Comparison of ENCODE assay signal across 1 cellular context in the genomic region with DNA sequence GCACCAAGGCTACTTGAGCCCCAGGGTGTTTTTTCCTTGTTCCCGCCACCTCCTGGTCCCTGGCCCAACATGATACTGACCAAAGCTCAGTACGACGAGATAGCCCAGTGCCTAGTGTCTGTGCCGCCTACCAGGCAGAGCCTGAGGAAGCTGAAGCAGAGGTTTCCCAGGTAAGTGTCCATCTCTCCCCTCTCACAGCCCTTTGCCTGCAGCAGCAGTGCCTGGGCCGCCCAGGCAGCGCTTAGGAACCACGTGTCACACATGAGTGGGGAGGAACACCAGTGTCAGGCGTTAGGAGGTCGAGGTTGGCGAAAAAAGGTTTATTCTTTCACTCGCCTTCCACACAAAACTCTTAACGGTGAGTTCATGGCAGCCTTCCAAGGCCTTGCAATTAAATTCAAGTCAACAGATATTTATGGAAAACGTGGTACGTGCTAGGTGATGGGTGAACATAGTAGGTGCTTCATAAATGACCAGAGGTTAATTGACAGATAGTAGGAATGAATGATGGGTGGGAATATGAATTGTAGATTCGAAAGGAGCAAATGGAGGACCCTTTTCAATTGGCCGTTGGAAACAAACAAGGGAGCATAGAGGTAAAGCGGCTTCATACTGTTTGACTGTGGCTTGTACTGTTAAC.
A peak's percentile ranks its signal among the peaks of the same experiment; 100 is the strongest.
TF ChIP-seq lines count a peak whose summit lies in the region.

No MANE protein-coding gene starts in this region.

TF ChIP-seq in K562, 482 proteins besides CTCF, POLR2A, EP300 and RAD21 (continued from another document and continues in another):
- TF ChIP-seq ARID4B (CRISPR knock-in tag; IDR thresholded peaks at IDR 0.05), result no peak; the same call in 1 of the 2 replicates
- TF ChIP-seq MEF2A (IDR thresholded peaks at IDR 0.05; ENCODE audit: control insufficient read depth, low read depth, low read length), result no peak
- TF ChIP-seq, protein P1, sequence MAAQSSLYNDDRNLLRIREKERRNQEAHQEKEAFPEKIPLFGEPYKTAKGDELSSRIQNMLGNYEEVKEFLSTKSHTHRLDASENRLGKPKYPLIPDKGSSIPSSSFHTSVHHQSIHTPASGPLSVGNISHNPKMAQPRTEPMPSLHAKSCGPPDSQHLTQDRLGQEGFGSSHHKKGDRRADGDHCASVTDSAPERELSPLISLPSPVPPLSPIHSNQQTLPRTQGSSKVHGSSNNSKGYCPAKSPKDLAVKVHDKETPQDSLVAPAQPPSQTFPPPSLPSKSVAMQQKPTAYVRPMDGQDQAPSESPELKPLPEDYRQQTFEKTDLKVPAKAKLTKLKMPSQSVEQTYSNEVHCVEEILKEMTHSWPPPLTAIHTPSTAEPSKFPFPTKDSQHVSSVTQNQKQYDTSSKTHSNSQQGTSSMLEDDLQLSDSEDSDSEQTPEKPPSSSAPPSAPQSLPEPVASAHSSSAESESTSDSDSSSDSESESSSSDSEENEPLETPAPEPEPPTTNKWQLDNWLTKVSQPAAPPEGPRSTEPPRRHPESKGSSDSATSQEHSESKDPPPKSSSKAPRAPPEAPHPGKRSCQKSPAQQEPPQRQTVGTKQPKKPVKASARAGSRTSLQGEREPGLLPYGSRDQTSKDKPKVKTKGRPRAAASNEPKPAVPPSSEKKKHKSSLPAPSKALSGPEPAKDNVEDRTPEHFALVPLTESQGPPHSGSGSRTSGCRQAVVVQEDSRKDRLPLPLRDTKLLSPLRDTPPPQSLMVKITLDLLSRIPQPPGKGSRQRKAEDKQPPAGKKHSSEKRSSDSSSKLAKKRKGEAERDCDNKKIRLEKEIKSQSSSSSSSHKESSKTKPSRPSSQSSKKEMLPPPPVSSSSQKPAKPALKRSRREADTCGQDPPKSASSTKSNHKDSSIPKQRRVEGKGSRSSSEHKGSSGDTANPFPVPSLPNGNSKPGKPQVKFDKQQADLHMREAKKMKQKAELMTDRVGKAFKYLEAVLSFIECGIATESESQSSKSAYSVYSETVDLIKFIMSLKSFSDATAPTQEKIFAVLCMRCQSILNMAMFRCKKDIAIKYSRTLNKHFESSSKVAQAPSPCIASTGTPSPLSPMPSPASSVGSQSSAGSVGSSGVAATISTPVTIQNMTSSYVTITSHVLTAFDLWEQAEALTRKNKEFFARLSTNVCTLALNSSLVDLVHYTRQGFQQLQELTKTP (IDR thresholded peaks at IDR 0.05; ENCODE audit: low read depth in 1 of 2, partially characterized antibody in 2 of 2), result no peak
- TF ChIP-seq GABPB1 (CRISPR knock-in tag; IDR thresholded peaks at IDR 0.05), result 0 out of 2 replicates have a peak, but pooled peaks have one; percentile 15
- peak; percentile 40 for TF ChIP-seq TEAD4 (IDR thresholded peaks at IDR 0.05; ENCODE audit: low read length)
- peak; percentile 57; the same call in 1 of the 2 replicates for TF ChIP-seq TEAD4 (CRISPR knock-in tag; IDR thresholded peaks at IDR 0.05; ENCODE audit: borderline replicate concordance)
- TF ChIP-seq ATF6 (CRISPR knock-in tag; IDR thresholded peaks at IDR 0.05), result no peak
- TF ChIP-seq USF2 (CRISPR knock-in tag; IDR thresholded peaks at IDR 0.05), result peak; percentile 34; the same call in 1 of the 2 replicates
- peak; percentile 80; the same call in 1 of the 2 replicates for TF ChIP-seq E2F4 (CRISPR knock-in tag; IDR thresholded peaks at IDR 0.05; ENCODE audit: low read depth)
- peak in 1 of 2 experiments; percentile 55; a peak in 1 of 4 replicates for TF ChIP-seq FOXA3 (CRISPR knock-in tag; conservative IDR thresholded peaks at IDR 0.05 in 1 of 2, IDR thresholded peaks at IDR 0.05 in 1 of 2)
- TF ChIP-seq NR3C1 (CRISPR knock-in tag; IDR thresholded peaks at IDR 0.05), result no peak; the same call in 1 of the 2 replicates
- no peak for TF ChIP-seq NCOA6 (IDR thresholded peaks at IDR 0.05)
- TF ChIP-seq ZNF511 (CRISPR knock-in tag; IDR thresholded peaks at IDR 0.05), result peak; percentile 79; the same call in 1 of the 2 replicates
- peak; percentile 98 for TF ChIP-seq L3MBTL2 (IDR thresholded peaks at IDR 0.05)
- TF ChIP-seq RBM17 (IDR thresholded peaks at IDR 0.05; ENCODE audit: borderline replicate concordance, low read depth, low read length), result no peak
- no peak for TF ChIP-seq MCM5 (IDR thresholded peaks at IDR 0.05; ENCODE audit: low read depth)
- no peak for TF ChIP-seq NONO (IDR thresholded peaks at IDR 0.05; ENCODE audit: low read depth in 2 of 2, low read length in 1 of 2)
- TF ChIP-seq ZNF23 (CRISPR knock-in tag; IDR thresholded peaks at IDR 0.05), result no peak
- TF ChIP-seq PHF21A (IDR thresholded peaks at IDR 0.05; ENCODE audit: borderline replicate concordance, low read depth), result no peak
- TF ChIP-seq HMG20A (CRISPR knock-in tag; conservative IDR thresholded peaks at IDR 0.05), result no peak
- TF ChIP-seq, protein P2, sequence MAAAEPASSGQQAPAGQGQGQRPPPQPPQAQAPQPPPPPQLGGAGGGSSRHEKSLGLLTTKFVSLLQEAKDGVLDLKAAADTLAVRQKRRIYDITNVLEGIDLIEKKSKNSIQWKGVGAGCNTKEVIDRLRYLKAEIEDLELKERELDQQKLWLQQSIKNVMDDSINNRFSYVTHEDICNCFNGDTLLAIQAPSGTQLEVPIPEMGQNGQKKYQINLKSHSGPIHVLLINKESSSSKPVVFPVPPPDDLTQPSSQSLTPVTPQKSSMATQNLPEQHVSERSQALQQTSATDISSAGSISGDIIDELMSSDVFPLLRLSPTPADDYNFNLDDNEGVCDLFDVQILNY (CRISPR knock-in tag; IDR thresholded peaks at IDR 0.05), result 0 out of 2 replicates have a peak, but pooled peaks have one; percentile 63
- no peak for TF ChIP-seq BRD9 (IDR thresholded peaks at IDR 0.05; ENCODE audit: low read depth, partially characterized antibody)
- no peak for TF ChIP-seq MAFG (tag; conservative IDR thresholded peaks at IDR 0.05)
- TF ChIP-seq ZNF239 (CRISPR knock-in tag; IDR thresholded peaks at IDR 0.05), result no peak
- TF ChIP-seq, protein P3, sequence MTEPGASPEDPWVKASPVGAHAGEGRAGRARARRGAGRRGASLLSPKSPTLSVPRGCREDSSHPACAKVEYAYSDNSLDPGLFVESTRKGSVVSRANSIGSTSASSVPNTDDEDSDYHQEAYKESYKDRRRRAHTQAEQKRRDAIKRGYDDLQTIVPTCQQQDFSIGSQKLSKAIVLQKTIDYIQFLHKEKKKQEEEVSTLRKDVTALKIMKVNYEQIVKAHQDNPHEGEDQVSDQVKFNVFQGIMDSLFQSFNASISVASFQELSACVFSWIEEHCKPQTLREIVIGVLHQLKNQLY (CRISPR knock-in tag; conservative IDR thresholded peaks at IDR 0.05), result 0 out of 4 replicates have a peak, but pooled peaks of 1 of the 2 experiments have one; percentile 85
- TF ChIP-seq ZBTB7A (IDR thresholded peaks at IDR 0.05; ENCODE audit: borderline replicate concordance, control insufficient read depth, low read depth, low read length), result no peak
- TF ChIP-seq ATF1 (CRISPR knock-in tag; IDR thresholded peaks at IDR 0.05), result no peak
- no peak for TF ChIP-seq ATF1 (tag; IDR thresholded peaks at IDR 0.05)
- no peak for TF ChIP-seq MXD1 (CRISPR knock-in tag; IDR thresholded peaks at IDR 0.05; ENCODE audit: borderline replicate concordance, poor library complexity, severe bottlenecking)
- no peak for TF ChIP-seq GTF3C2 (IDR thresholded peaks at IDR 0.05; ENCODE audit: borderline replicate concordance, extremely low read depth, insufficient read length)
